Comparison of ENCODE assay signal across 20 cellular contexts in the genomic region with DNA sequence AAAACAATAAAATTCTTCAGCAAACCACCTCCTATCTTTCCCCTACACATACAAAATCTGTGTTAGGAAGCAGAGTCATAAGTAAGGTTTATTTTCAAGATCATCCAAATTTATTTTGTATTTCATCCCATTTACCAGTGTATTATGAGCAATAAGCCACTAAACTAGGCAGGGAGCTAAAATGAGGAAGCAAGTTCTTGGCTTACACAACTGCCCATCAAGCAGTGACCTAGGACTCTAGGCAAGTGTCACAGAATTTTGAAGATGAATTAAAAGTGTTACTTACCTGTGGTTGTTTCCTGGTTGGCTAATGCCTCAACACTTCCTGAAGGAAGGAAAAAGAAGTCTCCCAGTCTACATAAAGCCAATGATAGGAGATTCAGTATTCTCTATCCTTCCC.
DNase-seq lines count a peak whose midpoint lies in the region; ATAC-seq and TF ChIP-seq lines count a peak whose summit lies in the region.
"Had no signal": no experiment of that assay in that cellular context is flagged by ENCODE, and none has a peak within 500 bp of the region (broad histone marks: within the 10 kb centered on the region; RNA-seq: fewer than 3 reads in every experiment).

No MANE protein-coding gene starts in this region.

- no peaks in the 10 kb centered on the region for H3K36me3 Mint-ChIP-seq in GM23338 (ENCODE audit: low read depth)
- H3K36me3 Mint-ChIP-seq in activated T-cell treated with anti-CD3 and anti-CD28 coated beads, Interleukin-2, amount 50 U/mL, for 4 hours (ENCODE audit: insufficient read depth): no peaks in the 10 kb centered on the region
- H3K36me3 Mint-ChIP-seq: CD4-positive, CD25-positive, alpha-beta regulatory T cell had no signal

- H3K27ac ChIP-seq in GM23338 (ENCODE audit: low read depth): no peak overlapping the region
- H3K27ac ChIP-seq in neuronal stem cell (replicated peaks; ENCODE audit: low read length): no peak overlapping the region
- no peak overlapping the region for H3K27ac ChIP-seq in uterus
- H3K27ac ChIP-seq: A549, SJCRH30 had no signal

- no peak overlapping the region for H2AK5ac ChIP-seq in neuronal stem cell (ENCODE audit: low read depth, low read length)

- H3K9me3 ChIP-seq in neuronal stem cell (replicated peaks in 1 of 2; ENCODE audit: control insufficient read depth in 2 of 2, insufficient read depth in 1 of 2, low read depth in 1 of 2, low read length in 2 of 2) (no peaks in the 10 kb centered on the region), uterus (no peaks in the 10 kb centered on the region)
- H3K9me3 ChIP-seq: A549, BE2C, SJCRH30 had no signal

- no peak overlapping the region for H2BK15ac ChIP-seq in neuronal stem cell (ENCODE audit: low read length)

- no peak overlapping the region for H3K27ac Mint-ChIP-seq in GM23338
- H3K27ac Mint-ChIP-seq: CD4-positive, CD25-positive, alpha-beta regulatory T cell; HFFc6 had no signal

- no peak overlapping the region for H4K91ac ChIP-seq in neuronal stem cell (ENCODE audit: low read depth, low read length, poor library complexity)

- no peak for ATAC-seq in GM23338
- ATAC-seq in activated T-cell treated with anti-CD3 and anti-CD28 coated beads, Interleukin-2, amount 50 U/mL, for 4 hours: no peak
- ATAC-seq: A549, Panc1 had no signal

- H3K4me2 ChIP-seq in GM23338: peak overlapping the region; percentile 53; the same call in 1 of the 2 replicates
- H3K4me2 ChIP-seq in neuronal stem cell (ENCODE audit: insufficient read depth, low read length, poor library complexity, severe bottlenecking): no peak overlapping the region
- H3K4me2 ChIP-seq: A549 had no signal

- TF ChIP-seq CTCF in GM23338 (conservative IDR thresholded peaks at IDR 0.05; ENCODE audit: low read depth in 2 of 2) (no peak), uterus (IDR thresholded peaks at IDR 0.05) (no peak)

- H3K27me3 ChIP-seq in GM23338 (ENCODE audit: insufficient read depth) (no peaks in the 10 kb centered on the region), neuronal stem cell (ENCODE audit: control insufficient read depth in 3 of 3, insufficient read depth in 3 of 3, low read depth in 1 of 3, low read length in 3 of 3) (no peaks in the 10 kb centered on the region), uterus (no peaks in the 10 kb centered on the region)
- H3K27me3 ChIP-seq: BE2C, SJCRH30 had no signal

- DNase-seq in GM23338 (ENCODE audit: low spot score): no peak
- DNase-seq in MV-4-11 (lab: John Stamatoyannopoulos, UW): peak; percentile 68
- DNase-seq in OCI-M1 (lab: John Stamatoyannopoulos, UW): peak; percentile 47
- no peak for DNase-seq in neuronal stem cell (ENCODE audit: low spot score)
- no peak for DNase-seq in activated CD4-positive, alpha-beta T cell treated with anti-CD3 and anti-CD28 coated beads, Interleukin-2, amount 50 U/mL, for 4 hours
- DNase-seq in uterus: no peak
- no peak for DNase-seq in activated T-cell treated with anti-CD3 and anti-CD28 coated beads, Interleukin-2, amount 50 U/mL, for 4 hours
- DNase-seq: BE2C; CD4-positive, CD25-positive, alpha-beta regulatory T cell; DMS79; H7; HFFc6; KBM-7; NCI-H1417; NCI-H1694 treated with DMSO at 0.1 percent for 48 hours; NCI-H446; NCI-H526; SJCRH30 had no signal

- H4K8ac ChIP-seq in neuronal stem cell (ENCODE audit: low read depth, low read length): no peak overlapping the region

- no peak overlapping the region for H3K23ac ChIP-seq in neuronal stem cell (ENCODE audit: low read depth, low read length, poor library complexity)

- no peak for TF ChIP-seq POLR2A in uterus (IDR thresholded peaks at IDR 0.05)

- intact Hi-C loops in uterus (cut with DNase I; ENCODE audit: low total_unique reads): no loop called here

- H2BK12ac ChIP-seq in neuronal stem cell (ENCODE audit: low read length): no peak overlapping the region

- no peak overlapping the region for H3K14ac ChIP-seq in neuronal stem cell (ENCODE audit: low read length)

- H3F3A ChIP-seq in GM23338 (replicated peaks; ENCODE audit: low read depth): no peaks in the 10 kb centered on the region

- no peaks in the 10 kb centered on the region for H3K79me1 ChIP-seq in neuronal stem cell (ENCODE audit: low read depth, low read length)

- H3K36me3 ChIP-seq in GM23338 (ENCODE audit: insufficient read depth): no peaks in the 10 kb centered on the region
- no peaks in the 10 kb centered on the region for H3K36me3 ChIP-seq in neuronal stem cell (replicated peaks in 1 of 2; ENCODE audit: control insufficient read depth in 2 of 2, insufficient read depth in 2 of 2, low read length in 2 of 2)
- H3K36me3 ChIP-seq in uterus: no peaks in the 10 kb centered on the region
- H3K36me3 ChIP-seq: BE2C, SJCRH30 had no signal

- H3K4me3 ChIP-seq in GM23338: no peak overlapping the region
- H3K4me3 ChIP-seq in neuronal stem cell (ENCODE audit: low read length in 2 of 2): no peak overlapping the region
- no peak overlapping the region for H3K4me3 ChIP-seq in uterus
- H3K4me3 ChIP-seq: A549, SJCRH30 had no signal

- H3K18ac ChIP-seq in neuronal stem cell (ENCODE audit: low read length): no peak overlapping the region

- H3K27me3 Mint-ChIP-seq in GM23338 (ENCODE audit: insufficient read depth, low read depth, poor library complexity): no peaks in the 10 kb centered on the region
- peaks cover 1% of the 10 kb centered on the region for H3K27me3 Mint-ChIP-seq in activated T-cell treated with anti-CD3 and anti-CD28 coated beads, Interleukin-2, amount 50 U/mL, for 4 hours (ENCODE audit: low read depth)
- H3K27me3 Mint-ChIP-seq: CD4-positive, CD25-positive, alpha-beta regulatory T cell had no signal

- no peak overlapping the region for H3K9ac ChIP-seq in neuronal stem cell (ENCODE audit: low read depth, low read length, poor library complexity)

- H3K4me1 ChIP-seq in GM23338 (ENCODE audit: insufficient read depth): peaks cover 15% of the 10 kb centered on the region
- no peaks in the 10 kb centered on the region for H3K4me1 ChIP-seq in neuronal stem cell (ENCODE audit: control insufficient read depth in 2 of 2, insufficient read depth in 1 of 2, low read depth in 1 of 2, low read length in 2 of 2)
- no peaks in the 10 kb centered on the region for H3K4me1 ChIP-seq in uterus
- H3K4me1 ChIP-seq: A549, BE2C, SJCRH30 had no signal

- H2BK120ac ChIP-seq in neuronal stem cell (ENCODE audit: low read depth, low read length): no peak overlapping the region

- no peaks in the 10 kb centered on the region for H3K9me3 Mint-ChIP-seq in GM23338
- no peaks in the 10 kb centered on the region for H3K9me3 Mint-ChIP-seq in activated T-cell treated with anti-CD3 and anti-CD28 coated beads, Interleukin-2, amount 50 U/mL, for 4 hours
- H3K9me3 Mint-ChIP-seq: HFFc6 had no signal

- peaks cover 27% of the 10 kb centered on the region for H3K4me1 Mint-ChIP-seq in GM23338
- no peaks in the 10 kb centered on the region for H3K4me1 Mint-ChIP-seq in activated T-cell treated with anti-CD3 and anti-CD28 coated beads, Interleukin-2, amount 50 U/mL, for 4 hours (ENCODE audit: low read depth)
- H3K4me1 Mint-ChIP-seq: CD4-positive, CD25-positive, alpha-beta regulatory T cell had no signal

- H3K79me2 ChIP-seq in GM23338 (replicated peaks; ENCODE audit: insufficient read depth): no peaks in the 10 kb centered on the region

- H4K20me1 ChIP-seq in GM23338 (replicated peaks; ENCODE audit: insufficient read depth): no peaks in the 10 kb centered on the region

- no peak overlapping the region for H3K4ac ChIP-seq in neuronal stem cell (ENCODE audit: low read length)

- H2BK5ac ChIP-seq in neuronal stem cell (ENCODE audit: low read length): no peak overlapping the region

- no peaks in the 10 kb centered on the region for H3K9me2 ChIP-seq in GM23338 (ENCODE audit: insufficient read depth)

- H2AFZ ChIP-seq in GM23338 (no peak overlapping the region), neuronal stem cell (ENCODE audit: low read length) (peak overlapping the region; percentile 42)

- H3K4me3 Mint-ChIP-seq in GM23338: no peak overlapping the region
- H3K4me3 Mint-ChIP-seq in activated T-cell treated with anti-CD3 and anti-CD28 coated beads, Interleukin-2, amount 50 U/mL, for 4 hours: no peak overlapping the region
- H3K4me3 Mint-ChIP-seq: CD4-positive, CD25-positive, alpha-beta regulatory T cell; HFFc6 had no signal

TF ChIP-seq in GM23338, 12 proteins besides CTCF, POLR2A, EP300 and RAD21 (continues in another document):
- TF ChIP-seq STAT1 (IDR thresholded peaks at IDR 0.05; ENCODE audit: unreplicated experiment) (no peak), JUNB (IDR thresholded peaks at IDR 0.05; ENCODE audit: unreplicated experiment) (no peak), CREB1 (CRISPR knock-in tag; IDR thresholded peaks at IDR 0.05; ENCODE audit: low read depth) (no peak), POLR2AphosphoS5 (IDR thresholded peaks at IDR 0.05; ENCODE audit: low read depth) (no peak), ZNF331 (CRISPR knock-in tag; IDR thresholded peaks at IDR 0.05; ENCODE audit: low read depth) (no peak)
- TF ChIP-seq, protein P1, sequence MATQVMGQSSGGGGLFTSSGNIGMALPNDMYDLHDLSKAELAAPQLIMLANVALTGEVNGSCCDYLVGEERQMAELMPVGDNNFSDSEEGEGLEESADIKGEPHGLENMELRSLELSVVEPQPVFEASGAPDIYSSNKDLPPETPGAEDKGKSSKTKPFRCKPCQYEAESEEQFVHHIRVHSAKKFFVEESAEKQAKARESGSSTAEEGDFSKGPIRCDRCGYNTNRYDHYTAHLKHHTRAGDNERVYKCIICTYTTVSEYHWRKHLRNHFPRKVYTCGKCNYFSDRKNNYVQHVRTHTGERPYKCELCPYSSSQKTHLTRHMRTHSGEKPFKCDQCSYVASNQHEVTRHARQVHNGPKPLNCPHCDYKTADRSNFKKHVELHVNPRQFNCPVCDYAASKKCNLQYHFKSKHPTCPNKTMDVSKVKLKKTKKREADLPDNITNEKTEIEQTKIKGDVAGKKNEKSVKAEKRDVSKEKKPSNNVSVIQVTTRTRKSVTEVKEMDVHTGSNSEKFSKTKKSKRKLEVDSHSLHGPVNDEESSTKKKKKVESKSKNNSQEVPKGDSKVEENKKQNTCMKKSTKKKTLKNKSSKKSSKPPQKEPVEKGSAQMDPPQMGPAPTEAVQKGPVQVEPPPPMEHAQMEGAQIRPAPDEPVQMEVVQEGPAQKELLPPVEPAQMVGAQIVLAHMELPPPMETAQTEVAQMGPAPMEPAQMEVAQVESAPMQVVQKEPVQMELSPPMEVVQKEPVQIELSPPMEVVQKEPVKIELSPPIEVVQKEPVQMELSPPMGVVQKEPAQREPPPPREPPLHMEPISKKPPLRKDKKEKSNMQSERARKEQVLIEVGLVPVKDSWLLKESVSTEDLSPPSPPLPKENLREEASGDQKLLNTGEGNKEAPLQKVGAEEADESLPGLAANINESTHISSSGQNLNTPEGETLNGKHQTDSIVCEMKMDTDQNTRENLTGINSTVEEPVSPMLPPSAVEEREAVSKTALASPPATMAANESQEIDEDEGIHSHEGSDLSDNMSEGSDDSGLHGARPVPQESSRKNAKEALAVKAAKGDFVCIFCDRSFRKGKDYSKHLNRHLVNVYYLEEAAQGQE (IDR thresholded peaks at IDR 0.05; ENCODE audit: unreplicated experiment): no peak

Comparison
In these comparisons a context has a peak if more than half of its experiments do, and no peak if none do; other contexts are left out.
1. DNase-seq: peak in MV-4-11 (single experiment) and OCI-M1 (single experiment); none in GM23338 (single experiment), neuronal stem cell (single experiment), activated CD4-positive, alpha-beta T cell treated with anti-CD3 and anti-CD28 coated beads, Interleukin-2, amount 50 U/mL, for 4 hours (0 of 2), uterus (0 of 2) and activated T-cell treated with anti-CD3 and anti-CD28 coated beads, Interleukin-2, amount 50 U/mL, for 4 hours (single experiment).